Comparison of ENCODE assay signal across 7 cellular contexts in the genomic region with DNA sequence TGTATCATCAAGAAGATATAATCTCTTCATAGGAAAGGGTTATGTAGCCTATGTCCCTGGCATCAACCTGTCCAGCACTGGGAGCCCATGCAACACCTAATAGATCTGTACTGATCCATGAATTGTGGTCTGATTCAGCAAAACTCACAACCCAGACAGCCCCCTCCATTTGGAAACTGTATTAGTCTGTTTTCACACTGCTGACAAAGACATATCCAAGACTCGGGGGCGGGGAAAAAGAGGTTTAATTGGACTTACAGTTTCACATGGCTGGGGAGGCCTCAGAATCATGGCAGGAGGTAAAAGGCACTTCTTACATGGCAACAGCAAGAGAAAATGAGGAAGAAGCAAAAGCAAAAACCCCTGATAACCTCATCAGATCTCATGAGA.
DNase-seq lines count a peak whose midpoint lies in the region; ATAC-seq, FAIRE-seq and TF ChIP-seq lines count a peak whose summit lies in the region.
"Not testable (repeated sequence)": the region's sequence is repeated elsewhere in the genome, so short reads cannot be mapped to it uniquely, and the experiment has no call there.

No MANE protein-coding gene starts in this region.

- not testable (repeated sequence) for H3K27ac ChIP-seq in Karpas-422 (ENCODE audit: low read length); OCI-LY7 (ENCODE audit: low read depth, low read length, poor library complexity, severe bottlenecking); GM12878 (ENCODE audit: control insufficient read depth, insufficient read depth); lung (ENCODE audit: low read depth in 1 of 2, low read length in 1 of 2)

- H3K36me3 ChIP-seq in Karpas-422 (ENCODE audit: insufficient read depth, low read length); OCI-LY7 (ENCODE audit: insufficient read depth, low read length); GM12878 (ENCODE audit: control insufficient read depth in 2 of 2, insufficient read depth in 2 of 2, low read length in 1 of 2); lung (ENCODE audit: control insufficient read depth in 2 of 2, insufficient read depth in 2 of 2, low read length in 2 of 2): not testable (repeated sequence)

- in situ Hi-C loops in GM12878 (cut with MboI) = not testable (repeated sequence)

- H4K20me1 ChIP-seq in Karpas-422 (ENCODE audit: insufficient read depth, low read depth, low read length); OCI-LY7 (ENCODE audit: insufficient read depth, low read length); GM12878 (ENCODE audit: control insufficient read depth, insufficient read depth): not testable (repeated sequence)

- POLR2A ChIA-PET in OCI-LY7 (lab: Charles Lee); GM12878 (lab: Charles Lee): not testable (repeated sequence)

- peaks cover 0 to 13% (median 8%) of the 10 kb centered on the region in 3 donors for H3K4me1 Mint-ChIP-seq in naive B cell
- H3K4me1 Mint-ChIP-seq in osteocyte (ENCODE audit: unreplicated experiment) = not testable (repeated sequence)

- H3K27me3 ChIP-seq in Karpas-422 (ENCODE audit: low read length); GM12878 (replicated peaks in 1 of 2; ENCODE audit: control insufficient read depth in 2 of 2, insufficient read depth in 2 of 2, low read length in 1 of 2); lung (ENCODE audit: control insufficient read depth, insufficient read depth): not testable (repeated sequence)

- not testable (repeated sequence) for H3K9ac ChIP-seq in Karpas-422 (ENCODE audit: low read length); GM12878 (ENCODE audit: control insufficient read depth, insufficient read depth, low read length)

- WGBS in GM12878 (ENCODE audit: insufficient coverage, insufficient replicate concordance, low lambda C conversion rate, missing lambda C conversion rate) = 7% methylated on average over 2 of the region's 2 CpGs
- 93 to 95% methylated on average over 2 of the region's 2 CpGs for WGBS in lung, 2 donors

- TF ChIP-seq POLR2A in GM12892 (IDR thresholded peaks at IDR 0.05; ENCODE audit: low read depth, low read length); GM12878 (IDR thresholded peaks at IDR 0.05; ENCODE audit: low read depth, low read length): not testable (repeated sequence)

- not testable (repeated sequence) for H3K36me3 Mint-ChIP-seq in naive B cell; osteocyte (ENCODE audit: unreplicated experiment)

- BruUV-seq in OCI-LY7 (replicated peaks; lab: Mats Ljungman, UMichigan) = TSS peak; percentile 95
- not testable (repeated sequence) for BruUV-seq in GM12878 (replicated peaks; lab: Mats Ljungman, UMichigan)

- ATAC-seq in GM12878 = peak; percentile 11; the same call in 2 of the 3 replicates
- not testable (repeated sequence) for ATAC-seq in lung (ENCODE audit: insufficient read depth, low FRiP score); naive B cell (ENCODE audit: low read depth in 2 of 2)

- not testable (repeated sequence) for H3K9me3 ChIP-seq in Karpas-422 (ENCODE audit: low read length); OCI-LY7 (ENCODE audit: low read length); GM12878 (replicated peaks; ENCODE audit: control insufficient read depth, insufficient read depth, low read length); lung (ENCODE audit: control insufficient read depth in 2 of 2, insufficient read depth in 1 of 2, low read length in 1 of 2)

- SMC1A ChIA-PET in GM12878 (lab: Charles Lee; ENCODE audit: uncharacterized antibody, unreplicated experiment) = not testable (repeated sequence)

- peak; percentile 68 for FAIRE-seq in GM12892 (lab: Jason Lieb, UNC)
- FAIRE-seq in GM12878 (lab: Jason Lieb, UNC) = not testable (repeated sequence)

- H3K27ac Mint-ChIP-seq in naive B cell = peak overlapping the region in 1 of 6 donors; percentile 39
- H3K27ac Mint-ChIP-seq in osteocyte (ENCODE audit: unreplicated experiment) = not testable (repeated sequence)

- DNase-seq in GM12892 (ENCODE audit: insufficient read length); Karpas-422; OCI-LY7 (ENCODE audit: low spot score); GM12878 (ENCODE audit: low read depth, low spot score): not testable (repeated sequence)
- DNase-seq in lung (ENCODE audit: low spot score) (peak; percentile 21), naive B cell (peak; percentile 9), osteocyte (ENCODE audit: extremely low spot score, unreplicated experiment) (peak; percentile 25)

- TF ChIP-seq EP300 in GM12878 (IDR thresholded peaks at IDR 0.05; ENCODE audit: borderline replicate concordance in 1 of 2, control insufficient read depth in 1 of 2, low read depth in 2 of 2, low read length in 2 of 2) = not testable (repeated sequence)

- H3K27me3 Mint-ChIP-seq in naive B cell = not testable (repeated sequence)
- H3K27me3 Mint-ChIP-seq in osteocyte (ENCODE audit: unreplicated experiment) = peaks cover 92% of the 10 kb centered on the region

- H3K4me3 ChIP-seq in Karpas-422 (ENCODE audit: low read length); OCI-LY7 (ENCODE audit: low read depth, low read length, poor library complexity, severe bottlenecking); GM12878; lung: not testable (repeated sequence)

- not testable (repeated sequence) for H3K9me2 ChIP-seq in Karpas-422 (replicated peaks; ENCODE audit: insufficient read depth, low read length); OCI-LY7 (ENCODE audit: insufficient read depth, low read length)

- TF ChIP-seq CTCF in OCI-LY7 (conservative IDR thresholded peaks at IDR 0.05; ENCODE audit: low read length); GM12878 (IDR thresholded peaks at IDR 0.05 in 2 of 3, conservative IDR thresholded peaks at IDR 0.05 in 1 of 3; ENCODE audit: control insufficient read depth in 2 of 3, extremely low read depth in 1 of 3, insufficient read depth in 1 of 3, low read depth in 3 of 3, low read length in 3 of 3); lung (IDR thresholded peaks at IDR 0.05; ENCODE audit: control extremely low read depth, extremely low read depth); osteocyte (IDR thresholded peaks at IDR 0.05): not testable (repeated sequence)

- TF ChIP-seq RAD21 in GM12878 (IDR thresholded peaks at IDR 0.05; ENCODE audit: insufficient read depth, low read depth, low read length) = not testable (repeated sequence)

- RAD21 ChIA-PET in GM12878 (lab: Charles Lee; ENCODE audit: unreplicated experiment) = not testable (repeated sequence)

- not testable (repeated sequence) for H2AFZ ChIP-seq in Karpas-422 (ENCODE audit: low read length); GM12878 (ENCODE audit: control insufficient read depth, low read depth, low read length)
- H2AFZ ChIP-seq in OCI-LY7 (ENCODE audit: low read length) = peak overlapping the region; percentile 65; the same call in 1 of the 2 replicates

- H3K4me3 Mint-ChIP-seq in naive B cell; osteocyte (ENCODE audit: unreplicated experiment): not testable (repeated sequence)

- H3K79me2 ChIP-seq in Karpas-422 (ENCODE audit: low read length); OCI-LY7 (ENCODE audit: insufficient read depth, low read depth, low read length); GM12878 (ENCODE audit: control insufficient read depth, insufficient read depth, low read length): not testable (repeated sequence)

- not testable (repeated sequence) for H3K9me3 Mint-ChIP-seq in naive B cell; osteocyte (ENCODE audit: unreplicated experiment)

- H3K4me2 ChIP-seq in Karpas-422 (ENCODE audit: low read depth, low read length, poor library complexity, severe bottlenecking) (peak overlapping the region; percentile 11), OCI-LY7 (ENCODE audit: low read length) (peak overlapping the region; percentile 30; the same call in 1 of the 2 replicates)
- not testable (repeated sequence) for H3K4me2 ChIP-seq in GM12878 (ENCODE audit: control insufficient read depth, insufficient read depth)

- peaks cover 16% of the 10 kb centered on the region for H3K4me1 ChIP-seq in Karpas-422 (ENCODE audit: low read length)
- peaks cover 63% of the 10 kb centered on the region for H3K4me1 ChIP-seq in OCI-LY7 (ENCODE audit: insufficient read depth, low read length, poor library complexity, severe bottlenecking)
- H3K4me1 ChIP-seq in GM12878 (ENCODE audit: control insufficient read depth, insufficient read depth, low read length) = peaks cover 10% of the 10 kb centered on the region
- not testable (repeated sequence) for H3K4me1 ChIP-seq in lung (ENCODE audit: control insufficient read depth in 2 of 2, insufficient read depth in 2 of 2, low read length in 2 of 2)

- intact Hi-C loops in OCI-LY7 (cut with micrococcal nuclease; ENCODE audit: unreplicated experiment); GM12878 (cut with micrococcal nuclease; ENCODE audit: unreplicated experiment): not testable (repeated sequence)

- CTCF ChIA-PET in OCI-LY7 (lab: Charles Lee; ENCODE audit: unreplicated experiment); GM12878 (lab: Yijun Ruan, JAX): not testable (repeated sequence)

TF ChIP-seq in GM12878, 131 proteins besides CTCF, POLR2A, EP300 and RAD21:
- 0 out of 2 replicates have a peak, but pooled peaks have one; percentile 16 for TF ChIP-seq IKZF1 (conservative IDR thresholded peaks at IDR 0.05)
- TF ChIP-seq IKZF2 (IDR thresholded peaks at IDR 0.05) = peak in 1 of 2 experiments; percentile 29; a peak in 1 of 4 replicates
